Comparison of ENCODE assay signal across 22 cellular contexts in genomic region chr9:88724241-88724805, GRCh38.
"Had no signal": no experiment of that assay in that cellular context is flagged by ENCODE, and none has a peak within 500 bp of the region (broad histone marks: within the 10 kb centered on the region; RNA-seq: fewer than 3 reads in every experiment).

No MANE protein-coding gene starts in this region.

- H3K4me1 ChIP-seq: colonic mucosa, foreskin keratinocyte, parathyroid adenoma, prostate gland, sigmoid colon, stomach, upper lobe of left lung, uterus had no signal

- H3K9me3 ChIP-seq: colonic mucosa, prostate gland, sigmoid colon, stomach, thoracic aorta, upper lobe of left lung, uterus had no signal

- FAIRE-seq: kidney had no signal

- H3K4me3 Mint-ChIP-seq: mesothelial cell of epicardium; natural killer cell treated with Interleukin-12 subunit alpha and Interleukin-12 subunit beta and Interleukin-15 and Interleukin-18, amount 100 ng/mL, for 72 hours had no signal

- H3K9me3 Mint-ChIP-seq: mesothelial cell of epicardium had no signal

- ATAC-seq: foreskin keratinocyte, left colon had no signal

- H3K9ac ChIP-seq: parathyroid adenoma had no signal

- H3K27ac Mint-ChIP-seq: mesothelial cell of epicardium; natural killer cell treated with Interleukin-12 subunit alpha and Interleukin-12 subunit beta and Interleukin-15 and Interleukin-18, amount 100 ng/mL, for 72 hours had no signal

- H3K36me3 ChIP-seq: colonic mucosa, prostate gland, sigmoid colon, stomach, thoracic aorta, upper lobe of left lung, uterus had no signal

- DNase-seq: colonic mucosa; dermis blood vessel endothelial cell; erythroblast; foreskin keratinocyte; head of caudate nucleus; kidney; left colon; mammary epithelial cell; sigmoid colon; stimulated activated CD4-positive, alpha-beta T cell treated with anti-CD3 and anti-CD28 coated beads, Interleukin-12 subunit alpha, Interleukin-12 subunit beta, amount 100 ng/mL, for 4 hours; stimulated activated naive CD4-positive, alpha-beta T cell; stomach; substantia nigra; upper lobe of left lung; uterus had no signal

- H3K4me2 ChIP-seq: hepatocyte had no signal

- H3K79me2 ChIP-seq: hepatocyte, parathyroid adenoma had no signal

- H3K27ac ChIP-seq: colonic mucosa, foreskin keratinocyte, hepatocyte, parathyroid adenoma, prostate gland, sigmoid colon, skin epidermis, stomach, thoracic aorta, upper lobe of left lung, uterus had no signal

- H3K36me3 Mint-ChIP-seq: mesothelial cell of epicardium; natural killer cell treated with Interleukin-12 subunit alpha and Interleukin-12 subunit beta and Interleukin-15 and Interleukin-18, amount 100 ng/mL, for 72 hours had no signal

- H3K27me3 ChIP-seq: colonic mucosa, hepatocyte, sigmoid colon, stomach, upper lobe of left lung, uterus had no signal

- H3K4me3 ChIP-seq: colonic mucosa, hepatocyte, prostate gland, sigmoid colon, skin epidermis, stomach, thoracic aorta, upper lobe of left lung, uterus had no signal
